Comparison of ENCODE assay signal across 8 cellular contexts in genomic region chr7:151013728-151014497, GRCh38. TPM values are rescaled to one million over a fixed set of nuclear protein-coding genes. Genes with fewer than 3 reads are reported as not detected.
DNase-seq lines count a peak whose midpoint lies in the region; ATAC-seq, FAIRE-seq and TF ChIP-seq lines count a peak whose summit lies in the region.

No MANE protein-coding gene starts in this region.

- H3K27ac ChIP-seq in HepG2 (ENCODE audit: extremely low read length, insufficient read depth, low read length), result no peak overlapping the region

- H3K4me2 ChIP-seq in HepG2 (ENCODE audit: low read depth, low read length), result no peak overlapping the region

- no peaks in the 10 kb centered on the region for H3K79me2 ChIP-seq in HepG2 (ENCODE audit: insufficient read depth, low read length)

- in situ Hi-C loops in HepG2 (cut with HindIII; ENCODE audit: extremely low pct_ligation_motif_present, low pct_unique_long_range_greater_than_20kb), result no loop called here

- H3K27me3 ChIP-seq in HepG2 (ENCODE audit: control insufficient read depth in 1 of 2, insufficient read depth in 2 of 2, low read length in 2 of 2), result peaks cover 3 to 8% of the 10 kb centered on the region in 2 experiments; a peak in 3 of 5 replicates

- peaks cover 68% of the 10 kb centered on the region for H3K4me1 ChIP-seq in HepG2 (ENCODE audit: insufficient read depth, low read length)

- CTCF ChIA-PET in HepG2 (lab: Yijun Ruan, JAX; ENCODE audit: low intra/inter-chr PET ratio, low total read pairs), result no interaction called here

- H3K4me3 ChIP-seq in HepG2 (replicated peaks in 1 of 3; ENCODE audit: insufficient read depth in 1 of 3, low read depth in 2 of 3, low read length in 3 of 3), result no peak overlapping the region

- no peak for TF ChIP-seq POLR2A in HepG2 (IDR thresholded peaks at IDR 0.05; ENCODE audit: insufficient read depth in 1 of 2, low read depth in 2 of 2, low read length in 2 of 2)

- no peak for TF ChIP-seq RAD21 in HepG2 (CRISPR knock-in tag; IDR thresholded peaks at IDR 0.05)

- no peak overlapping the region for H3K9ac ChIP-seq in HepG2 (ENCODE audit: insufficient read depth, low read depth, low read length)

- no peak for FAIRE-seq in HepG2 (lab: Jason Lieb, UNC)

- BruUV-seq in HepG2 (replicated peaks; lab: Mats Ljungman, UMichigan), result no TSS peak

- no peak for TF ChIP-seq CTCF in HepG2 (CRISPR knock-in tag; IDR thresholded peaks at IDR 0.05)

- no peak overlapping the region for H2AFZ ChIP-seq in HepG2 (ENCODE audit: low read length)

- POLR2A ChIA-PET in HepG2 (lab: Yijun Ruan, JAX), result no interaction called here

- intact Hi-C loops in HepG2 (cut with micrococcal nuclease; ENCODE audit: unreplicated experiment), result no loop called here

- H3K36me3 ChIP-seq in HepG2 (replicated peaks in 1 of 2; ENCODE audit: control insufficient read depth in 1 of 2, insufficient read depth in 2 of 2, low read length in 2 of 2), result no peaks in the 10 kb centered on the region; a peak in 1 of 5 replicates

- DNase-seq in ELR (ENCODE audit: low read depth), result peak; percentile 59
- DNase-seq in activated CD4-positive, alpha-beta T cell treated with anti-CD3 and anti-CD28 coated beads for 24 hours (ENCODE audit: low read depth in 2 of 2), result peak; percentile 63 to 77
- DNase-seq in cerebellum (ENCODE audit: low spot score), result peak; percentile 86
- no peak for DNase-seq in HepG2 (ENCODE audit: low spot score)
- DNase-seq in stimulated activated CD8-positive, alpha-beta memory T cell treated with anti-CD3 and anti-CD28 coated beads, Interleukin-12 subunit alpha, Interleukin-12 subunit beta, amount 100 ng/mL, for 1 hour (ENCODE audit: low read depth), result peak; percentile 78
- DNase-seq in DMS114 treated with DMSO at 0.1 percent for 48 hours (lab: John Stamatoyannopoulos, UW; ENCODE audit: unreplicated experiment), result no peak
- DNase-seq in NCI-H2196 treated with DMSO at 0.1 percent for 48 hours (lab: John Stamatoyannopoulos, UW; ENCODE audit: unreplicated experiment), result no peak

- ATAC-seq in HG03354 (IDR thresholded peaks at IDR 0.05; ENCODE audit: poor library complexity, severe bottlenecking, unreplicated experiment) (peak; percentile 58), HepG2 (no peak)

- TF ChIP-seq EP300 in HepG2 (IDR thresholded peaks at IDR 0.05; ENCODE audit: low read depth in 2 of 2, low read length in 2 of 2) (no peak), HepG2 (CRISPR knock-in tag; IDR thresholded peaks at IDR 0.05; ENCODE audit: borderline replicate concordance) (no peak)

- WGBS in HepG2 (ENCODE audit: low lambda C conversion rate), result 95% methylated on average over 47 of the region's 56 CpGs

- H4K20me1 ChIP-seq in HepG2 (ENCODE audit: insufficient read depth, low read length), result no peaks in the 10 kb centered on the region

- H3K9me3 ChIP-seq in HepG2 (ENCODE audit: low read length), result no peaks in the 10 kb centered on the region

RNA-seq across cellular contexts. Expression of gene ATG9B, which starts 10.4 kb away (rescaled TPM):
- 3.9 TPM for total RNA-seq in cerebellum
- total RNA-seq in HepG2 (2016; rRNA removed; fragmentation: Illumina TruSeq; extraction: Trizol), result not detected in 2 replicates
- 0.18 TPM in 1 of 2 replicates, not detected in the other for total RNA-seq in HepG2 (2016; cell fraction: cytosol; rRNA removed; fragmentation: Illumina TruSeq; extraction: Trizol; ENCODE audit: low read depth)
- 0.04 TPM in 1 of 2 replicates, not detected in the other for total RNA-seq in HepG2 (2016; cell fraction: insoluble cytoplasmic fraction; rRNA removed; fragmentation: Illumina TruSeq; extraction: Trizol)
- not detected in 2 replicates for total RNA-seq in HepG2 (2016; cell fraction: membrane; rRNA removed; fragmentation: Illumina TruSeq; extraction: Trizol)
- 0.13 TPM in 1 of 2 replicates, not detected in the other for total RNA-seq in HepG2 (2016; cell fraction: nucleus; rRNA removed; fragmentation: Illumina TruSeq; extraction: Trizol)
- 0.24 and 0.39 TPM in 2 replicates for polyA plus RNA-seq in HepG2 (2011; rRNA removed)
- 0.13 and 0.15 TPM in 2 replicates for polyA plus RNA-seq in HepG2 (2011; cell fraction: cytosol; rRNA removed)
- polyA plus RNA-seq in HepG2 (2011; cell fraction: nucleus; rRNA removed), result 2.9 and 3.2 TPM in 2 replicates
- 0.51 and 0.72 TPM in 2 replicates for polyA plus RNA-seq in HepG2 (2012)
- polyA plus RNA-seq in HepG2 (2016; cell fraction: cytosol; fragmentation: Illumina TruSeq; extraction: Trizol; ENCODE audit: low read depth), result not detected in 2 replicates
- not detected in 2 replicates for polyA plus RNA-seq in HepG2 (2016; cell fraction: insoluble cytoplasmic fraction; fragmentation: Illumina TruSeq; extraction: Trizol; ENCODE audit: low read depth)
- polyA plus RNA-seq in HepG2 (2016; cell fraction: membrane; fragmentation: Illumina TruSeq; extraction: Trizol; ENCODE audit: low read depth), result not detected in 2 replicates
- polyA plus RNA-seq in HepG2 (2016; cell fraction: nucleus; fragmentation: Illumina TruSeq; extraction: Trizol; ENCODE audit: insufficient read depth, low read depth), result 0.12 and 0.88 TPM in 2 replicates
- 0.08 TPM in 1 of 2 replicates, not detected in the other for polyA minus RNA-seq in HepG2 (2011; rRNA and poly(A)+ RNA removed; ENCODE audit: low replicate concordance)
- polyA minus RNA-seq in HepG2 (2011; cell fraction: cytosol; rRNA and poly(A)+ RNA removed), result not detected in 2 replicates
- 0.25 and 0.26 TPM in 2 replicates for polyA minus RNA-seq in HepG2 (2011; cell fraction: nucleus; rRNA and poly(A)+ RNA removed)

RNA-seq across cellular contexts. Expression of gene ABCB8, which starts 14.3 kb away (rescaled TPM):
- total RNA-seq in cerebellum (35.3 TPM), HepG2 (2016; rRNA removed; fragmentation: Illumina TruSeq; extraction: Trizol) (7.2 and 16.7 TPM in 2 replicates)
- 1.1 and 2.0 TPM in 2 replicates for total RNA-seq in HepG2 (2016; cell fraction: cytosol; rRNA removed; fragmentation: Illumina TruSeq; extraction: Trizol; ENCODE audit: low read depth)
- 7.2 and 16.4 TPM in 2 replicates for total RNA-seq in HepG2 (2016; cell fraction: insoluble cytoplasmic fraction; rRNA removed; fragmentation: Illumina TruSeq; extraction: Trizol)
- total RNA-seq in HepG2 (2016; cell fraction: membrane; rRNA removed; fragmentation: Illumina TruSeq; extraction: Trizol), result 3.4 and 3.7 TPM in 2 replicates
- total RNA-seq in HepG2 (2016; cell fraction: nucleus; rRNA removed; fragmentation: Illumina TruSeq; extraction: Trizol), result 12.9 and 13.9 TPM in 2 replicates
- polyA plus RNA-seq in HepG2 (2011; rRNA removed), result 6.6 and 6.9 TPM in 2 replicates
- 3.9 and 9.1 TPM in 2 replicates for polyA plus RNA-seq in HepG2 (2011; cell fraction: cytosol; rRNA removed)
- polyA plus RNA-seq in HepG2 (2011; cell fraction: nucleus; rRNA removed), result 20.5 and 25.6 TPM in 2 replicates
- 4.2 and 4.4 TPM in 2 replicates for polyA plus RNA-seq in HepG2 (2012)
- polyA plus RNA-seq in HepG2 (2016; cell fraction: cytosol; fragmentation: Illumina TruSeq; extraction: Trizol; ENCODE audit: low read depth), result 1.5 and 1.9 TPM in 2 replicates
- 5.2 and 6.7 TPM in 2 replicates for polyA plus RNA-seq in HepG2 (2016; cell fraction: insoluble cytoplasmic fraction; fragmentation: Illumina TruSeq; extraction: Trizol; ENCODE audit: low read depth)
- 2.6 and 2.9 TPM in 2 replicates for polyA plus RNA-seq in HepG2 (2016; cell fraction: membrane; fragmentation: Illumina TruSeq; extraction: Trizol; ENCODE audit: low read depth)
- polyA plus RNA-seq in HepG2 (2016; cell fraction: nucleus; fragmentation: Illumina TruSeq; extraction: Trizol; ENCODE audit: insufficient read depth, low read depth), result 23.3 and 23.7 TPM in 2 replicates
- polyA minus RNA-seq in HepG2 (2011; rRNA and poly(A)+ RNA removed; ENCODE audit: low replicate concordance), result 34.8 and 52.5 TPM in 2 replicates
- 7.6 and 11.1 TPM in 2 replicates for polyA minus RNA-seq in HepG2 (2011; cell fraction: cytosol; rRNA and poly(A)+ RNA removed)
- 13.7 and 16.2 TPM in 2 replicates for polyA minus RNA-seq in HepG2 (2011; cell fraction: nucleus; rRNA and poly(A)+ RNA removed)

RNA-seq across cellular contexts. Expression of gene NOS3, which starts 23.1 kb away (rescaled TPM):
- total RNA-seq in cerebellum, result 1.5 TPM
- total RNA-seq in HepG2 (2016; rRNA removed; fragmentation: Illumina TruSeq; extraction: Trizol), result 3.7 and 4.8 TPM in 2 replicates
- total RNA-seq in HepG2 (2016; cell fraction: cytosol; rRNA removed; fragmentation: Illumina TruSeq; extraction: Trizol; ENCODE audit: low read depth), result 2.6 and 2.9 TPM in 2 replicates
- 4.2 and 4.4 TPM in 2 replicates for total RNA-seq in HepG2 (2016; cell fraction: insoluble cytoplasmic fraction; rRNA removed; fragmentation: Illumina TruSeq; extraction: Trizol)
- 3.6 and 5.1 TPM in 2 replicates for total RNA-seq in HepG2 (2016; cell fraction: membrane; rRNA removed; fragmentation: Illumina TruSeq; extraction: Trizol)
- 3.2 and 5.3 TPM in 2 replicates for total RNA-seq in HepG2 (2016; cell fraction: nucleus; rRNA removed; fragmentation: Illumina TruSeq; extraction: Trizol)
- 7.5 and 10.1 TPM in 2 replicates for polyA plus RNA-seq in HepG2 (2011; rRNA removed)
- polyA plus RNA-seq in HepG2 (2011; cell fraction: cytosol; rRNA removed), result 5.8 and 10.0 TPM in 2 replicates
- polyA plus RNA-seq in HepG2 (2011; cell fraction: nucleus; rRNA removed), result 17.6 and 19.9 TPM in 2 replicates
- 4.8 and 5.0 TPM in 2 replicates for polyA plus RNA-seq in HepG2 (2012)
- polyA plus RNA-seq in HepG2 (2016; cell fraction: cytosol; fragmentation: Illumina TruSeq; extraction: Trizol; ENCODE audit: low read depth), result 3.9 and 4.8 TPM in 2 replicates
- polyA plus RNA-seq in HepG2 (2016; cell fraction: insoluble cytoplasmic fraction; fragmentation: Illumina TruSeq; extraction: Trizol; ENCODE audit: low read depth), result 7.8 and 8.1 TPM in 2 replicates
- 5.6 and 8.0 TPM in 2 replicates for polyA plus RNA-seq in HepG2 (2016; cell fraction: membrane; fragmentation: Illumina TruSeq; extraction: Trizol; ENCODE audit: low read depth)
- polyA plus RNA-seq in HepG2 (2016; cell fraction: nucleus; fragmentation: Illumina TruSeq; extraction: Trizol; ENCODE audit: insufficient read depth, low read depth), result 5.7 and 8.2 TPM in 2 replicates
- 0.65 and 23.1 TPM in 2 replicates for polyA minus RNA-seq in HepG2 (2011; rRNA and poly(A)+ RNA removed; ENCODE audit: low replicate concordance)
- polyA minus RNA-seq in HepG2 (2011; cell fraction: cytosol; rRNA and poly(A)+ RNA removed), result 8.4 and 12.0 TPM in 2 replicates
- polyA minus RNA-seq in HepG2 (2011; cell fraction: nucleus; rRNA and poly(A)+ RNA removed), result 5.0 and 6.3 TPM in 2 replicates

RNA-seq across cellular contexts. Expression of gene ASIC3, which starts 34.4 kb away (rescaled TPM):
- total RNA-seq in cerebellum (1.6 TPM), HepG2 (2016; rRNA removed; fragmentation: Illumina TruSeq; extraction: Trizol) (not detected in 2 replicates)
- total RNA-seq in HepG2 (2016; cell fraction: cytosol; rRNA removed; fragmentation: Illumina TruSeq; extraction: Trizol; ENCODE audit: low read depth), result not detected in 2 replicates
- 0.11 TPM in 1 of 2 replicates, not detected in the other for total RNA-seq in HepG2 (2016; cell fraction: insoluble cytoplasmic fraction; rRNA removed; fragmentation: Illumina TruSeq; extraction: Trizol)
- total RNA-seq in HepG2 (2016; cell fraction: membrane; rRNA removed; fragmentation: Illumina TruSeq; extraction: Trizol), result not detected in 2 replicates
- 0.28 TPM in 1 of 2 replicates, not detected in the other for total RNA-seq in HepG2 (2016; cell fraction: nucleus; rRNA removed; fragmentation: Illumina TruSeq; extraction: Trizol)
- polyA plus RNA-seq in HepG2 (2011; rRNA removed), result 0.50 and 0.51 TPM in 2 replicates
- polyA plus RNA-seq in HepG2 (2011; cell fraction: cytosol; rRNA removed), result 0.11 and 0.27 TPM in 2 replicates
- 4.2 and 4.6 TPM in 2 replicates for polyA plus RNA-seq in HepG2 (2011; cell fraction: nucleus; rRNA removed)
- polyA plus RNA-seq in HepG2 (2012), result 0.56 and 1.0 TPM in 2 replicates
- not detected in 2 replicates for polyA plus RNA-seq in HepG2 (2016; cell fraction: cytosol; fragmentation: Illumina TruSeq; extraction: Trizol; ENCODE audit: low read depth)
- polyA plus RNA-seq in HepG2 (2016; cell fraction: insoluble cytoplasmic fraction; fragmentation: Illumina TruSeq; extraction: Trizol; ENCODE audit: low read depth), result not detected in 2 replicates
- polyA plus RNA-seq in HepG2 (2016; cell fraction: membrane; fragmentation: Illumina TruSeq; extraction: Trizol; ENCODE audit: low read depth), result not detected in 2 replicates
- 0.38 and 0.67 TPM in 2 replicates for polyA plus RNA-seq in HepG2 (2016; cell fraction: nucleus; fragmentation: Illumina TruSeq; extraction: Trizol; ENCODE audit: insufficient read depth, low read depth)
- polyA minus RNA-seq in HepG2 (2011; rRNA and poly(A)+ RNA removed; ENCODE audit: low replicate concordance), result 0.48 and 3.4 TPM in 2 replicates
- polyA minus RNA-seq in HepG2 (2011; cell fraction: cytosol; rRNA and poly(A)+ RNA removed), result not detected in 2 replicates
- polyA minus RNA-seq in HepG2 (2011; cell fraction: nucleus; rRNA and poly(A)+ RNA removed), result 0.25 and 0.52 TPM in 2 replicates

RNA-seq across cellular contexts. Expression of gene KCNH2, which starts 35.8 kb away (rescaled TPM):
- total RNA-seq in cerebellum (14.2 TPM), HepG2 (2016; rRNA removed; fragmentation: Illumina TruSeq; extraction: Trizol) (0.11 TPM in 1 of 2 replicates, not detected in the other)
- not detected in 2 replicates for total RNA-seq in HepG2 (2016; cell fraction: cytosol; rRNA removed; fragmentation: Illumina TruSeq; extraction: Trizol; ENCODE audit: low read depth)
- total RNA-seq in HepG2 (2016; cell fraction: insoluble cytoplasmic fraction; rRNA removed; fragmentation: Illumina TruSeq; extraction: Trizol), result 0.13 TPM in 1 of 2 replicates, not detected in the other
- 0.07 and 0.09 TPM in 2 replicates for total RNA-seq in HepG2 (2016; cell fraction: membrane; rRNA removed; fragmentation: Illumina TruSeq; extraction: Trizol)
- 0.09 and 0.28 TPM in 2 replicates for total RNA-seq in HepG2 (2016; cell fraction: nucleus; rRNA removed; fragmentation: Illumina TruSeq; extraction: Trizol)
- polyA plus RNA-seq in HepG2 (2011; rRNA removed), result 0.09 and 0.12 TPM in 2 replicates
- 0.09 and 0.11 TPM in 2 replicates for polyA plus RNA-seq in HepG2 (2011; cell fraction: cytosol; rRNA removed)
- 0.32 and 0.38 TPM in 2 replicates for polyA plus RNA-seq in HepG2 (2011; cell fraction: nucleus; rRNA removed)
- polyA plus RNA-seq in HepG2 (2012), result 0.07 TPM in 1 of 2 replicates, not detected in the other
- 0.03 TPM in 1 of 2 replicates, not detected in the other for polyA plus RNA-seq in HepG2 (2016; cell fraction: cytosol; fragmentation: Illumina TruSeq; extraction: Trizol; ENCODE audit: low read depth)
- polyA plus RNA-seq in HepG2 (2016; cell fraction: insoluble cytoplasmic fraction; fragmentation: Illumina TruSeq; extraction: Trizol; ENCODE audit: low read depth), result not detected in 2 replicates
- 0.06 TPM in 1 of 2 replicates, not detected in the other for polyA plus RNA-seq in HepG2 (2016; cell fraction: membrane; fragmentation: Illumina TruSeq; extraction: Trizol; ENCODE audit: low read depth)
- not detected in 2 replicates for polyA plus RNA-seq in HepG2 (2016; cell fraction: nucleus; fragmentation: Illumina TruSeq; extraction: Trizol; ENCODE audit: insufficient read depth, low read depth)
- polyA minus RNA-seq in HepG2 (2011; rRNA and poly(A)+ RNA removed; ENCODE audit: low replicate concordance), result 0.74 and 1.2 TPM in 2 replicates
- polyA minus RNA-seq in HepG2 (2011; cell fraction: cytosol; rRNA and poly(A)+ RNA removed), result 0.30 TPM in 1 of 2 replicates, not detected in the other
- 0.13 TPM in 1 of 2 replicates, not detected in the other for polyA minus RNA-seq in HepG2 (2011; cell fraction: nucleus; rRNA and poly(A)+ RNA removed)

Comparison
In these comparisons a context has a peak if more than half of its experiments do, and no peak if none do; other contexts are left out.
1. DNase-seq: peak in ELR (single experiment), activated CD4-positive, alpha-beta T cell treated with anti-CD3 and anti-CD28 coated beads for 24 hours (2 of 2), cerebellum (single experiment) and stimulated activated CD8-positive, alpha-beta memory T cell treated with anti-CD3 and anti-CD28 coated beads, Interleukin-12 subunit alpha, Interleukin-12 subunit beta, amount 100 ng/mL, for 1 hour (single experiment); none in HepG2 (single experiment), DMS114 treated with DMSO at 0.1 percent for 48 hours (single experiment) and NCI-H2196 treated with DMSO at 0.1 percent for 48 hours (single experiment).